ENCODE assay signal across 2 cellular contexts in genomic region chr3:81024560-81024959, GRCh38.
TF ChIP-seq lines count a peak whose summit lies in the region.

No MANE protein-coding gene starts in this region.

TF ChIP-seq in HepG2, 621 proteins besides CTCF, POLR2A, EP300 and RAD21:
- peak; percentile 88 for TF ChIP-seq CREB1 (IDR thresholded peaks at IDR 0.05)
- TF ChIP-seq CREB1 (CRISPR knock-in tag; IDR thresholded peaks at IDR 0.05) = no peak
- no peak for TF ChIP-seq MIER3 (CRISPR knock-in tag; IDR thresholded peaks at IDR 0.05; ENCODE audit: borderline replicate concordance)
- TF ChIP-seq ATF7 (IDR thresholded peaks at IDR 0.05) = peak; percentile 94
- TF ChIP-seq ATF7 (CRISPR knock-in tag; IDR thresholded peaks at IDR 0.05) = no peak

TF ChIP-seq in GM12878, 131 proteins besides CTCF, POLR2A, EP300 and RAD21:
- no peak for TF ChIP-seq IKZF1 (conservative IDR thresholded peaks at IDR 0.05)
- TF ChIP-seq RCOR1 (conservative IDR thresholded peaks at IDR 0.05; ENCODE audit: low read depth, low read length) = no peak
- no peak for TF ChIP-seq BRCA1 (IDR thresholded peaks at IDR 0.05; ENCODE audit: low read depth, low read length)
- peak; percentile 35; the same call in 1 of the 2 replicates for TF ChIP-seq ATF7 (IDR thresholded peaks at IDR 0.05; ENCODE audit: low read depth)
- TF ChIP-seq ZNF207 (IDR thresholded peaks at IDR 0.05; ENCODE audit: borderline replicate concordance) = no peak
TF ChIP-seq in GM12878: peak in this region for 1.
